9 cellular contexts compared by ENCODE assay signal in genomic region chr2:167862787-167863186, GRCh38.
DNase-seq lines count a peak whose midpoint lies in the region; ATAC-seq and TF ChIP-seq lines count a peak whose summit lies in the region.
"Had no signal": no experiment of that assay in that cellular context is flagged by ENCODE, and none has a peak within 500 bp of the region (broad histone marks: within the 10 kb centered on the region; RNA-seq: fewer than 3 reads in every experiment).

No MANE protein-coding gene starts in this region.

- peak; percentile 76 for ATAC-seq in GM18517 (IDR thresholded peaks at IDR 0.05; ENCODE audit: unreplicated experiment)
- peak; percentile 70 for ATAC-seq in GM21786 (IDR thresholded peaks at IDR 0.05; ENCODE audit: unreplicated experiment)
- no peak for ATAC-seq in GM18519 (IDR thresholded peaks at IDR 0.05; ENCODE audit: low FRiP score, unreplicated experiment)

- 59% methylated on average over 3 of the region's 3 CpGs for WGBS in hepatocyte (ENCODE audit: low lambda C conversion rate, missing lambda C conversion rate)

- H3K4me2 ChIP-seq in hepatocyte, result no peak overlapping the region

- H3K4me3 ChIP-seq in epithelial cell of proximal tubule (ENCODE audit: low read depth, low read length) (no peak overlapping the region), hepatocyte (no peak overlapping the region)

- H2AFZ ChIP-seq in hepatocyte, result no peak overlapping the region

- no peaks in the 10 kb centered on the region for H3K36me3 ChIP-seq in hepatocyte (replicated peaks; ENCODE audit: insufficient read depth, low read depth)

- H3K9me3 ChIP-seq in hepatocyte (ENCODE audit: low read depth), result no peaks in the 10 kb centered on the region

- H3K79me2 ChIP-seq in hepatocyte, result no peaks in the 10 kb centered on the region

- H3K9me2 ChIP-seq in hepatocyte (replicated peaks; ENCODE audit: insufficient read depth), result no peaks in the 10 kb centered on the region

- H4K20me1 ChIP-seq in hepatocyte (ENCODE audit: insufficient read depth, poor library complexity, severe bottlenecking), result no peaks in the 10 kb centered on the region

- H3K27ac ChIP-seq in hepatocyte, result no peak overlapping the region

- no peaks in the 10 kb centered on the region for H3K4me1 ChIP-seq in hepatocyte (ENCODE audit: insufficient read depth)

- DNase-seq in HT1080 (ENCODE audit: low read depth) (peak; percentile 89), epithelial cell of proximal tubule (ENCODE audit: low read depth) (peak; percentile 79), hepatocyte (ENCODE audit: low spot score) (no peak), NCI-H526 (lab: John Stamatoyannopoulos, UW) (no peak), medulla oblongata (ENCODE audit: extremely low spot score) (no peak)
- DNase-seq: T-helper 9 cell had no signal

- H3K27me3 ChIP-seq in hepatocyte, result no peaks in the 10 kb centered on the region

- TF ChIP-seq CTCF in epithelial cell of proximal tubule (conservative IDR thresholded peaks at IDR 0.05; ENCODE audit: low read depth, low read length), result no peak
- no peak for TF ChIP-seq CTCF in hepatocyte (IDR thresholded peaks at IDR 0.05; ENCODE audit: poor library complexity)

Comparison
In these comparisons a context has a peak if more than half of its experiments do, and no peak if none do; other contexts are left out.
1. DNase-seq: peak in HT1080 (single experiment) and epithelial cell of proximal tubule (single experiment); none in hepatocyte (single experiment), NCI-H526 (0 of 2) and medulla oblongata (single experiment).